12 cellular contexts compared by ENCODE assay signal in the genomic region with DNA sequence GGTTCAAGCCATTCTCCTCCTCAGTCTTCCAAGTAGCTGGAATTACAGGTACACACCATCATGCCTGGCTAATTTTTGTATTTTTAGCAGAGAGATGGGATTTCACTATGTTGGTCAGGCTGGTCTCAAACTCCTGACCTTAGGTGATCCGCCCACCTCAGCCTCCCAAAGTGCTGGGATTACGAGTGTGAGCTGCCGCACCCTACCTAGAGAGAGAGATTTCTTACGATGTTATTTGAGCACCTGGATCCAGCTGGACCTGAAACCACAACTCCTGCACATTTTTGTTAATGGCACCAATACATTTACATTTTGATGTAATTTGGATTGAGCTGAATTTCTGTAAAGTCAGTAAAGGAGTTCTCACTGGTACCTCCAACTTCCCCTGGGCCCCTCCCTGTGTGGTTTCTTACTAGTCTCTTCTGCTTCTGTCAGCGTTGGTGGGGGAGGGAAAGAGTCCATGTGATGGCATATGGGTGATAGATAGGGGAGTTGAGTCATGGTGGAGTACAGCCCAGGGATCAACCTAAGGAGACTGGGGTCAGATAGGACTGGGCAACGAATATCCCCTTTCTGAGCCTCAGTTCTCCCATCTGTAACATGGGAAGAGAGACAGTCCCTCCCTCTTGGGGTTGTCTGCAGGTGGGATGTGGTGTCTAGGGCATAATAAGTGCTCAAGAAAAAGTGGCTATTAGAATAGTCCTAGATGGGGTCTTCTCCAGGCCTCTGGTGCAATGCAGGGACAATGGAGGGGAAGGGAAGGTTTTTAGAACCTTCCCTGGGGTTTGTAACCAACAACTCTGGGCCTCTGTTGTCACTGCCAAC.
A peak's percentile ranks its signal among the peaks of the same experiment; 100 is the strongest.
DNase-seq lines count a peak whose midpoint lies in the region; ATAC-seq, FAIRE-seq and TF ChIP-seq lines count a peak whose summit lies in the region.
"Had no signal": no experiment of that assay in that cellular context is flagged by ENCODE, and none has a peak within 500 bp of the region (broad histone marks: within the 10 kb centered on the region; RNA-seq: fewer than 3 reads in every experiment).

No MANE protein-coding gene starts in this region.

- H3K4me1 Mint-ChIP-seq in T-cell: peaks cover 28 to 37% (median 29%) of the 10 kb centered on the region in 3 donors
- peaks cover 30 to 32% of the 10 kb centered on the region in 2 donors for H3K4me1 Mint-ChIP-seq in immature natural killer cell
- peaks cover 17% of the 10 kb centered on the region for H3K4me1 Mint-ChIP-seq in type B pancreatic cell (ENCODE audit: unreplicated experiment)

- TF ChIP-seq RAD21 in HepG2 (CRISPR knock-in tag; IDR thresholded peaks at IDR 0.05): no peak

- no peak overlapping the region for H3K4me2 ChIP-seq in HepG2 (ENCODE audit: low read depth, low read length)
- H3K4me2 ChIP-seq: SK-N-SH had no signal

- H3K36me3 Mint-ChIP-seq in T-cell: no peaks in the 10 kb centered on the region
- H3K36me3 Mint-ChIP-seq in immature natural killer cell: no peaks in the 10 kb centered on the region
- H3K36me3 Mint-ChIP-seq in type B pancreatic cell: no peaks in the 10 kb centered on the region

- in situ Hi-C loops in HepG2 (cut with HindIII; ENCODE audit: extremely low pct_ligation_motif_present, low pct_unique_long_range_greater_than_20kb): no loop called here

- intact Hi-C loops in HepG2 (cut with micrococcal nuclease; ENCODE audit: unreplicated experiment): no loop called here
- intact Hi-C loops in right lobe of liver (cut with DNase I): no loop called here

- H3K27me3 ChIP-seq in HepG2 (ENCODE audit: control insufficient read depth in 1 of 2, insufficient read depth in 2 of 2, low read length in 2 of 2) (no peaks in the 10 kb centered on the region), right lobe of liver (no peaks in the 10 kb centered on the region)
- H3K27me3 ChIP-seq: cardiac muscle cell had no signal

- DNase-seq in HepG2 (ENCODE audit: low spot score) (no peak), right lobe of liver (no peak), T-cell (peak in 2 of 34 experiments; percentile 4 to 29), immature natural killer cell (no peak), type B pancreatic cell (ENCODE audit: extremely low spot score, unreplicated experiment) (no peak)
- DNase-seq: SK-N-SH; stimulated activated CD4-positive, alpha-beta T cell treated with anti-CD3 and anti-CD28 coated beads, Interleukin-2, amount 100 ng/mL, for 24 hours had no signal

- peak overlapping the region in 2 of 3 donors; percentile 17 to 71 for H3K4me3 Mint-ChIP-seq in T-cell
- H3K4me3 Mint-ChIP-seq in immature natural killer cell: peak overlapping the region; percentile 2 to 72 (median 43)
- H3K4me3 Mint-ChIP-seq in type B pancreatic cell: no peak overlapping the region
- H3K4me3 Mint-ChIP-seq: neural crest cell had no signal

- H3K9me3 ChIP-seq in HepG2 (ENCODE audit: low read length) (no peaks in the 10 kb centered on the region), right lobe of liver (no peaks in the 10 kb centered on the region)
- H3K9me3 ChIP-seq: SK-N-SH had no signal

- H3K4me1 ChIP-seq in HepG2 (ENCODE audit: insufficient read depth, low read length) (peaks cover 25% of the 10 kb centered on the region), right lobe of liver (peaks cover 0 to 14% (median 0%) of the 10 kb centered on the region in 4 donors)

- TF ChIP-seq EP300 in HepG2 (IDR thresholded peaks at IDR 0.05; ENCODE audit: low read depth in 2 of 2, low read length in 2 of 2): no peak
- no peak for TF ChIP-seq EP300 in HepG2 (CRISPR knock-in tag; IDR thresholded peaks at IDR 0.05; ENCODE audit: borderline replicate concordance)

- no TSS peak for BruUV-seq in HepG2 (replicated peaks; lab: Mats Ljungman, UMichigan)

- H3K27ac ChIP-seq in HepG2 (ENCODE audit: extremely low read length, insufficient read depth, low read length) (no peak overlapping the region), right lobe of liver (no peak overlapping the region)
- H3K27ac ChIP-seq: cardiac muscle cell had no signal

- no peaks in the 10 kb centered on the region for H3K79me2 ChIP-seq in HepG2 (ENCODE audit: insufficient read depth, low read length)

- no peak for TF ChIP-seq POLR2A in HepG2 (IDR thresholded peaks at IDR 0.05; ENCODE audit: insufficient read depth in 1 of 2, low read depth in 2 of 2, low read length in 2 of 2)
- no peak for TF ChIP-seq POLR2A in right lobe of liver (IDR thresholded peaks at IDR 0.05)

- H3K27ac Mint-ChIP-seq in T-cell: peak overlapping the region; percentile 11 to 52
- H3K27ac Mint-ChIP-seq in immature natural killer cell: peak overlapping the region in 2 of 6 donors; percentile 23 to 48
- peak overlapping the region; percentile 11 for H3K27ac Mint-ChIP-seq in type B pancreatic cell

- no peak overlapping the region for H2AFZ ChIP-seq in HepG2 (ENCODE audit: low read length)

- CTCF ChIA-PET in HepG2 (lab: Yijun Ruan, JAX; ENCODE audit: low intra/inter-chr PET ratio, low total read pairs): no interaction called here
- CTCF ChIA-PET in T-cell (lab: Charles Lee): interaction anchor here (0.6 kb wide), 2 partner anchors 110 to 1476 kb away, joined by 3 to 4 read pairs; no protein-coding TSS in a partner anchor

- no peak for FAIRE-seq in HepG2 (lab: Jason Lieb, UNC)

- H3K27me3 Mint-ChIP-seq in T-cell: no peaks in the 10 kb centered on the region
- H3K27me3 Mint-ChIP-seq in immature natural killer cell (ENCODE audit: low read depth in 3 of 3): peaks cover 7 to 14% (median 11%) of the 10 kb centered on the region in 3 donors
- no peaks in the 10 kb centered on the region for H3K27me3 Mint-ChIP-seq in type B pancreatic cell

- no peaks in the 10 kb centered on the region for H4K20me1 ChIP-seq in HepG2 (ENCODE audit: insufficient read depth, low read length)

- no peak overlapping the region for H3K9ac ChIP-seq in HepG2 (ENCODE audit: insufficient read depth, low read depth, low read length)
- H3K9ac ChIP-seq: SK-N-SH had no signal

- TF ChIP-seq CTCF in HepG2 (CRISPR knock-in tag; IDR thresholded peaks at IDR 0.05) (no peak), right lobe of liver (IDR thresholded peaks at IDR 0.05) (no peak), type B pancreatic cell (conservative IDR thresholded peaks at IDR 0.05) (no peak)

- H3K36me3 ChIP-seq in HepG2 (replicated peaks in 1 of 2; ENCODE audit: control insufficient read depth in 1 of 2, insufficient read depth in 2 of 2, low read length in 2 of 2): no peaks in the 10 kb centered on the region
- no peaks in the 10 kb centered on the region for H3K36me3 ChIP-seq in right lobe of liver
- H3K36me3 ChIP-seq: cardiac muscle cell had no signal

- POLR2A ChIA-PET in HepG2 (lab: Yijun Ruan, JAX): no interaction called here
- POLR2A ChIA-PET in T-cell (lab: Charles Lee): no interaction called here

- H3K4me3 ChIP-seq in HepG2 (replicated peaks in 1 of 3; ENCODE audit: insufficient read depth in 1 of 3, low read depth in 2 of 3, low read length in 3 of 3): no peak overlapping the region
- no peak overlapping the region for H3K4me3 ChIP-seq in right lobe of liver
- H3K4me3 ChIP-seq: cardiac muscle cell had no signal

- 61% methylated on average over 6 of the region's 6 CpGs for WGBS in HepG2 (ENCODE audit: low lambda C conversion rate)
- WGBS in right lobe of liver (ENCODE audit: insufficient coverage, low coverage, low lambda C conversion rate, missing lambda C conversion rate): 91% methylated on average over 5 of the region's 6 CpGs

- H3K9me3 Mint-ChIP-seq in T-cell (no peaks in the 10 kb centered on the region), immature natural killer cell (no peaks in the 10 kb centered on the region), type B pancreatic cell (no peaks in the 10 kb centered on the region)
- H3K9me3 Mint-ChIP-seq: neural crest cell had no signal

- no peak for ATAC-seq in HepG2
- ATAC-seq in right lobe of liver: no peak
- no peak for ATAC-seq in T-cell (replicated peaks in 1 of 4)
- no peak for ATAC-seq in HG02970 (IDR thresholded peaks at IDR 0.05; ENCODE audit: low FRiP score, unreplicated experiment)
- ATAC-seq in HG03571 (IDR thresholded peaks at IDR 0.05; ENCODE audit: unreplicated experiment): no peak
- no peak for ATAC-seq in GM21825 (IDR thresholded peaks at IDR 0.05; ENCODE audit: unreplicated experiment)

TF ChIP-seq in HepG2, 621 proteins besides CTCF, POLR2A, EP300 and RAD21:
- TF ChIP-seq ZNF329 (CRISPR knock-in tag; IDR thresholded peaks at IDR 0.05; ENCODE audit: low read depth): peak; percentile 98
- TF ChIP-seq, protein P1, sequence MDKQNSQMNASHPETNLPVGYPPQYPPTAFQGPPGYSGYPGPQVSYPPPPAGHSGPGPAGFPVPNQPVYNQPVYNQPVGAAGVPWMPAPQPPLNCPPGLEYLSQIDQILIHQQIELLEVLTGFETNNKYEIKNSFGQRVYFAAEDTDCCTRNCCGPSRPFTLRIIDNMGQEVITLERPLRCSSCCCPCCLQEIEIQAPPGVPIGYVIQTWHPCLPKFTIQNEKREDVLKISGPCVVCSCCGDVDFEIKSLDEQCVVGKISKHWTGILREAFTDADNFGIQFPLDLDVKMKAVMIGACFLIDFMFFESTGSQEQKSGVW (CRISPR knock-in tag; IDR thresholded peaks at IDR 0.05; ENCODE audit: borderline replicate concordance): no peak
- no peak for TF ChIP-seq PRMT3 (CRISPR knock-in tag; IDR thresholded peaks at IDR 0.05; ENCODE audit: borderline replicate concordance, low read depth)
- peak; percentile 31; the same call in 1 of the 2 replicates for TF ChIP-seq ZNF629 (CRISPR knock-in tag; conservative IDR thresholded peaks at IDR 0.05)
